32 cellular contexts compared by ENCODE assay signal in the genomic region with DNA sequence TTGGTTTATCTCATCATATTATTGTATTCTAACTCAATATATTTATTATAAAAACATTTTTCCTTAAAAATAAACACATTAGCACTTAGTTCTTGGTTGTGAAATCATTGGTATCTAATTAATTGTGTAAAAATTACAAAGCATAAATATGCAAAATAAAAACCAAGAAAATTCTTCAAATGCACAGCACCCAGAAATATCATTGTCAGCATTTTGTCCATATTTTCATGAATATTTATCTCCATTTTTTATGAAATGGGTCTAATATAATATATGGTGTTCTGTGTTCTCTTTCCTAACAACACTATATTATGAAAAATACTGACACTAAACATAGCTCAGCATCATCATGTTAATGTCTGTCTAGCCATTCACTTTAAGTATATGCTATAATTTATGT.
"Had no signal": no experiment of that assay in that cellular context is flagged by ENCODE, and none has a peak within 500 bp of the region (broad histone marks: within the 10 kb centered on the region; RNA-seq: fewer than 3 reads in every experiment).

No MANE protein-coding gene starts in this region.

- H3K27ac ChIP-seq: ascending aorta, cardiac muscle cell, WERI-Rb-1 had no signal

- H3K27me3 ChIP-seq: ascending aorta, cardiac muscle cell had no signal

- H3K36me3 ChIP-seq: ascending aorta, cardiac muscle cell, WERI-Rb-1 had no signal

- DNase-seq: activated CD4-positive, alpha-beta memory T cell treated with anti-CD3 and anti-CD28 coated beads, Interleukin-2, amount 10 ng/mL, durations not matched to agents 7 days and 5 days; activated CD4-positive, alpha-beta T cell treated with anti-CD3 and anti-CD28 coated beads for 1 hour; activated CD4-positive, alpha-beta T cell treated with anti-CD3 and anti-CD28 coated beads for 36 hours; activated CD4-positive, alpha-beta T cell treated with anti-CD3 and anti-CD28 coated beads for 48 hours; activated CD4-positive, alpha-beta T cell treated with anti-CD3 and anti-CD28 coated beads, Interleukin-2, amount 10 ng/mL, durations not matched to agents 7 days and 5 days; activated CD4-positive, alpha-beta T cell treated with anti-CD3 and anti-CD28 coated beads, Interleukin-2, amount 50 U/mL, for 48 hours; activated CD4-positive, CD25-positive, alpha-beta regulatory T cell; activated CD8-positive, alpha-beta memory T cell treated with anti-CD3 and anti-CD28 coated beads for 24 hours; activated CD8-positive, alpha-beta memory T cell treated with anti-CD3 and anti-CD28 coated beads, Interleukin-2, amount 10 ng/mL, durations not matched to agents 7 days and 5 days; activated CD8-positive, alpha-beta memory T cell treated with anti-CD3 and anti-CD28 coated beads, Interleukin-2, amount 50 U/mL, for 48 hours; activated CD8-positive, alpha-beta T cell treated with anti-CD3 and anti-CD28 coated beads, Interleukin-2, amount 10 ng/mL, durations not matched to agents 7 days and 5 days; activated effector memory CD4-positive, alpha-beta T cell treated with Interleukin-2 at 50 U/mL for 16 hours; activated gamma-delta T cell; activated naive CD4-positive, alpha-beta T cell treated with anti-CD3 and anti-CD28 coated beads, Interleukin-2, amount 10 ng/mL, durations not matched to agents 7 days and 5 days; activated naive CD4-positive, alpha-beta T cell treated with Interleukin-2 at 50 U/mL for 16 hours; activated naive CD8-positive, alpha-beta T cell treated with anti-CD3 and anti-CD28 coated beads, Interleukin-2, amount 10 ng/mL, durations not matched to agents 7 days and 5 days; activated naive CD8-positive, alpha-beta T cell treated with anti-CD3 and anti-CD28 coated beads, Interleukin-2, amount 50 U/mL, for 24 hours; activated T-cell treated with anti-CD3 and anti-CD28 coated beads, Interleukin-2, amount 50 U/mL, for 24 hours; activated T-cell treated with anti-CD3 and anti-CD28 coated beads, Interleukin-2, amount 50 U/mL, for 48 hours; amygdala; anterior cingulate cortex; caudate nucleus; cerebellar nuclear complex; T-helper 2 cell; T-helper 9 cell; WERI-Rb-1 had no signal

- H3K4me3 ChIP-seq: ascending aorta, cardiac muscle cell had no signal

- FAIRE-seq: bronchial epithelial cell, TTC549 had no signal

- H3K9me3 ChIP-seq: ascending aorta had no signal

- ATAC-seq: activated CD4-positive, alpha-beta T cell treated with anti-CD3 and anti-CD28 coated beads for 36 hours; activated CD4-positive, CD25-positive, alpha-beta regulatory T cell treated with anti-CD3 and anti-CD28 coated beads, Interleukin-2, amount 50 U/mL, for 24 hours; activated CD8-positive, alpha-beta memory T cell treated with anti-CD3 and anti-CD28 coated beads, Interleukin-2, amount 10 ng/mL, durations not matched to agents 7 days and 5 days; activated CD8-positive, alpha-beta T cell treated with anti-CD3 and anti-CD28 coated beads, Interleukin-2, amount 10 ng/mL, durations not matched to agents 7 days and 5 days; activated naive CD8-positive, alpha-beta T cell treated with anti-CD3 and anti-CD28 coated beads, Interleukin-2, amount 50 U/mL, for 24 hours; WTC11 had no signal

- H3K4me1 ChIP-seq: ascending aorta had no signal
